ENCODE assay signal across 18 cellular contexts in genomic region chr11:47417712-47418111, GRCh38. TPM values are rescaled to one million over a fixed set of nuclear protein-coding genes. Genes with fewer than 3 reads are reported as not detected.
DNase-seq lines count a peak whose midpoint lies in the region; ATAC-seq, FAIRE-seq and TF ChIP-seq lines count a peak whose summit lies in the region.
"Had no signal": no experiment of that assay in that cellular context is flagged by ENCODE, and none has a peak within 500 bp of the region (broad histone marks: within the 10 kb centered on the region; RNA-seq: fewer than 3 reads in every experiment).

No MANE protein-coding gene starts in this region.

- no peak overlapping the region for H3K56ac ChIP-seq in IMR-90 (ENCODE audit: extremely low read depth, insufficient read depth, low read length)

- DNase-seq in GM12891 (ENCODE audit: insufficient read length, low spot score): no peak
- DNase-seq in IMR-90: no peak
- DNase-seq in effector memory CD8-positive, alpha-beta T cell: no peak
- no peak for DNase-seq in sigmoid colon
- no peak for DNase-seq in SK-N-SH
- DNase-seq in HEK293T (ENCODE audit: extremely low spot score): no peak
- no peak for DNase-seq in H4 (ENCODE audit: low spot score)
- DNase-seq in Peyer's patch: no peak
- DNase-seq: activated effector memory CD4-positive, alpha-beta T cell treated with Interleukin-2 at 50 U/mL for 16 hours; EL; NCI-H1092; NCI-H2107; NCI-H526; SJCRH30; T-helper 2 cell had no signal

- TF ChIP-seq RAD21 in IMR-90 (IDR thresholded peaks at IDR 0.05; ENCODE audit: low read length) (no peak), SK-N-SH (IDR thresholded peaks at IDR 0.05; ENCODE audit: low read length) (no peak)

- H3K4me3 ChIP-seq in IMR-90 (ENCODE audit: insufficient read depth, low read depth, low read length) (no peak overlapping the region), sigmoid colon (no peak overlapping the region), SK-N-SH (ENCODE audit: low read depth in 2 of 2, low read length in 1 of 2) (no peak overlapping the region), Peyer's patch (no peak overlapping the region)
- H3K4me3 ChIP-seq: SJCRH30 had no signal

- FAIRE-seq in GM12891 (lab: Jason Lieb, UNC): no peak

- peaks cover 9% of the 10 kb centered on the region in 2 donors for H3K4me1 Mint-ChIP-seq in effector memory CD8-positive, alpha-beta T cell (ENCODE audit: low read depth in 2 of 2)
- H3K4me1 Mint-ChIP-seq: B cell had no signal

- H2AK9ac ChIP-seq in IMR-90 (replicated peaks; ENCODE audit: low read depth, low read length, poor library complexity): no peak overlapping the region

- peaks cover 38% of the 10 kb centered on the region for H3F3A ChIP-seq in SK-N-SH (replicated peaks; ENCODE audit: insufficient read depth)

- H3K27ac Mint-ChIP-seq in effector memory CD8-positive, alpha-beta T cell: peak overlapping the region; percentile 33 to 67
- H3K27ac Mint-ChIP-seq: B cell had no signal

- in situ Hi-C loops in IMR-90 (cut with MboI; ENCODE audit: low sequenced_read_pairs): no loop called here

- H3K36me3 ChIP-seq in IMR-90 (ENCODE audit: control insufficient read depth, insufficient read depth, low read length) (peaks cover 72% of the 10 kb centered on the region), sigmoid colon (peaks cover 30 to 84% (median 53%) of the 10 kb centered on the region in 4 donors), SK-N-SH (replicated peaks in 1 of 2; ENCODE audit: control insufficient read depth in 1 of 2, insufficient read depth in 2 of 2, low read length in 1 of 2) (peaks cover 51 to 60% of the 10 kb centered on the region in 2 experiments), Peyer's patch (peaks cover 0 to 77% (median 0%) of the 10 kb centered on the region in 3 donors)

- TF ChIP-seq EP300 in sigmoid colon (IDR thresholded peaks at IDR 0.05) (no peak), SK-N-SH (IDR thresholded peaks at IDR 0.05; ENCODE audit: borderline replicate concordance in 1 of 2, low read depth in 1 of 2, low read length in 1 of 2) (no peak)

- peaks cover 30 to 67% of the 10 kb centered on the region in 2 experiments; a peak in 3 of 4 replicates for H3K79me1 ChIP-seq in IMR-90 (ENCODE audit: low read depth in 1 of 2, low read length in 2 of 2)

- H3K36me3 Mint-ChIP-seq in effector memory CD8-positive, alpha-beta T cell (ENCODE audit: insufficient read depth): peaks cover 69% of the 10 kb centered on the region

- peak overlapping the region; percentile 41 for H3K4ac ChIP-seq in IMR-90 (ENCODE audit: low read depth, low read length)

- no peak overlapping the region; the same call in 1 of the 2 replicates for H2BK20ac ChIP-seq in IMR-90 (ENCODE audit: low read depth, low read length)

- no peak overlapping the region for H2BK120ac ChIP-seq in IMR-90 (ENCODE audit: low read depth, low read length)

- CTCF ChIA-PET in IMR-90 (lab: Yijun Ruan, JAX) (no interaction called here), SK-N-SH (lab: Yijun Ruan, JAX) (interaction anchor here (0.8 to 1.3 kb wide), 2 partner anchors 9 to 43 kb away, joined by 3 to 4 read pairs; partner anchors contain the start of gene SLC39A13), HEK293T (lab: Yijun Ruan, JAX) (no interaction called here)

- H3K23ac ChIP-seq in IMR-90 (ENCODE audit: low read depth, low read length): no peak overlapping the region

- H2AFZ ChIP-seq in IMR-90 (replicated peaks; ENCODE audit: low read length, poor library complexity): no peak overlapping the region
- no peak overlapping the region for H2AFZ ChIP-seq in SK-N-SH (ENCODE audit: low read depth)

- TF ChIP-seq CTCF in IMR-90 (conservative IDR thresholded peaks at IDR 0.05; ENCODE audit: low read depth, low read length): no peak
- TF ChIP-seq CTCF in sigmoid colon (IDR thresholded peaks at IDR 0.05): no peak
- TF ChIP-seq CTCF in SK-N-SH (IDR thresholded peaks at IDR 0.05): no peak
- TF ChIP-seq CTCF in Peyer's patch (IDR thresholded peaks at IDR 0.05): no peak

- 90% methylated on average over 6 of the region's 6 CpGs; no CpG with 5 or more reads in 1 of the 2 experiments for WGBS in IMR-90 (ENCODE audit: extremely low coverage in 2 of 2, insufficient read length in 1 of 2), 2 experiments
- WGBS in sigmoid colon, 2 donors: 91 to 95% methylated on average over 6 of the region's 6 CpGs
- 100% methylated on average over 6 of the region's 6 CpGs for WGBS in SK-N-SH (ENCODE audit: low lambda C conversion rate)

- no peak overlapping the region for H3K4me3 Mint-ChIP-seq in effector memory CD8-positive, alpha-beta T cell
- H3K4me3 Mint-ChIP-seq: B cell had no signal

- peak overlapping the region; percentile 52 to 53; a peak in 2 of 4 replicates for H4K8ac ChIP-seq in IMR-90 (ENCODE audit: low read depth in 2 of 2, low read length in 2 of 2)

- ATAC-seq in IMR-90 (ENCODE audit: low read depth): no peak
- no peak for ATAC-seq in effector memory CD8-positive, alpha-beta T cell (replicated peaks)
- ATAC-seq: HCT116 had no signal

- peaks cover 7% of the 10 kb centered on the region; the same call in 1 of the 2 replicates for H4K20me1 ChIP-seq in IMR-90 (ENCODE audit: insufficient read depth, low read length)
- H4K20me1 ChIP-seq in SK-N-SH (ENCODE audit: insufficient read depth): no peaks in the 10 kb centered on the region

- H3K9me3 Mint-ChIP-seq in effector memory CD8-positive, alpha-beta T cell: no peaks in the 10 kb centered on the region

- no peak overlapping the region; the same call in 2 of the 3 replicates for H2BK15ac ChIP-seq in IMR-90 (ENCODE audit: low read depth, low read length)

- dilution Hi-C loops in IMR-90 (cut with HindIII; ENCODE audit: low sequenced_read_pairs, unreplicated experiment): no loop called here

- peak overlapping the region; percentile 14 for H2BK5ac ChIP-seq in IMR-90 (ENCODE audit: low read depth, low read length, poor library complexity, severe bottlenecking)

- 0 out of 2 replicates have a peak overlapping the region, but pooled peaks have one; percentile 27 for H4K5ac ChIP-seq in IMR-90 (ENCODE audit: low read depth, low read length)

- H3K9me2 ChIP-seq in SK-N-SH: no peaks in the 10 kb centered on the region

- no peaks in the 10 kb centered on the region for H3K27me3 Mint-ChIP-seq in effector memory CD8-positive, alpha-beta T cell
- H3K27me3 Mint-ChIP-seq: B cell had no signal

- TF ChIP-seq POLR2A in GM12891 (IDR thresholded peaks at IDR 0.05; ENCODE audit: low read depth, low read length) (peak; percentile 47; the same call in 1 of the 2 replicates), IMR-90 (IDR thresholded peaks at IDR 0.05; ENCODE audit: low read depth, low read length) (no peak), sigmoid colon (IDR thresholded peaks at IDR 0.05) (no peak), Peyer's patch (IDR thresholded peaks at IDR 0.05) (no peak)

- H3K9me1 ChIP-seq in IMR-90 (ENCODE audit: insufficient read depth, low read length): peaks cover 6% of the 10 kb centered on the region; the same call in 1 of the 2 replicates

- H3K79me2 ChIP-seq in SK-N-SH (ENCODE audit: insufficient read depth): peaks cover 8% of the 10 kb centered on the region; the same call in 1 of the 2 replicates

- intact Hi-C loops in IMR-90 (cut with micrococcal nuclease) (no loop called here), sigmoid colon (cut with DNase I) (no loop called here)

- H3K18ac ChIP-seq in IMR-90 (ENCODE audit: low read depth, low read length): no peak overlapping the region

- H3K4me2 ChIP-seq in IMR-90 (ENCODE audit: low read depth, low read length) (no peak overlapping the region), SK-N-SH (no peak overlapping the region)
- H3K4me2 ChIP-seq: KMS-11 had no signal

- H3K27me3 ChIP-seq in IMR-90 (ENCODE audit: control insufficient read depth, insufficient read depth, low read length) (no peaks in the 10 kb centered on the region), sigmoid colon (no peaks in the 10 kb centered on the region), SK-N-SH (ENCODE audit: insufficient read depth) (no peaks in the 10 kb centered on the region), Peyer's patch (no peaks in the 10 kb centered on the region)
- H3K27me3 ChIP-seq: SJCRH30 had no signal

- no TSS peak for BruUV-seq in IMR-90 (replicated peaks; lab: Mats Ljungman, UMichigan)

- peak overlapping the region; percentile 20; the same call in 1 of the 2 replicates for H2AK5ac ChIP-seq in IMR-90 (ENCODE audit: low read depth, low read length)

- H3K4me1 ChIP-seq in IMR-90 (ENCODE audit: control insufficient read depth, insufficient read depth, low read length): peaks cover 40% of the 10 kb centered on the region
- H3K4me1 ChIP-seq in sigmoid colon: peaks cover 0 to 40% (median 36%) of the 10 kb centered on the region in 4 donors
- peaks cover 4 to 15% of the 10 kb centered on the region in 2 experiments; a peak in 3 of 4 replicates for H3K4me1 ChIP-seq in SK-N-SH (ENCODE audit: control insufficient read depth in 1 of 2, insufficient read depth in 2 of 2, low read depth in 1 of 2, low read length in 1 of 2)
- peaks cover 0 to 14% (median 0%) of the 10 kb centered on the region in 4 donors for H3K4me1 ChIP-seq in Peyer's patch

- peak overlapping the region; percentile 87 for H3K27ac ChIP-seq in IMR-90 (ENCODE audit: insufficient read depth, low read length)
- peak overlapping the region; percentile 84 to 93 (median 90) for H3K27ac ChIP-seq in sigmoid colon
- 0 out of 4 replicates have a peak overlapping the region, but pooled peaks of 1 of the 2 experiments have one; percentile 83 for H3K27ac ChIP-seq in SK-N-SH (ENCODE audit: low read depth in 2 of 2, low read length in 1 of 2)
- no peak overlapping the region for H3K27ac ChIP-seq in Peyer's patch
- H3K27ac ChIP-seq: KMS-11, SJCRH30 had no signal

- H3K9ac ChIP-seq in IMR-90 (ENCODE audit: low read depth, low read length) (no peak overlapping the region; the same call in 1 of the 2 replicates), SK-N-SH (no peak overlapping the region)
- H3K9ac ChIP-seq: KMS-11 had no signal

- POLR2A ChIA-PET in IMR-90 (lab: Charles Lee; ENCODE audit: unreplicated experiment): no interaction called here
- POLR2A ChIA-PET in SK-N-SH (lab: Yijun Ruan, JAX): interaction anchor here (0.7 to 2.0 kb wide), 2 partner anchors 9 to 253 kb away, joined by 3 to 8 read pairs; partner anchors contain the start of gene PSMC3
- POLR2A ChIA-PET in HEK293T (lab: Yijun Ruan, JAX): interaction anchor here (1.2 kb wide), 1 partner anchor 8 kb away, joined by 4 read pairs; the partner anchor contains the start of gene PSMC3

- no peak overlapping the region for H3K14ac ChIP-seq in IMR-90 (replicated peaks; ENCODE audit: low read depth, low read length)

- H4K91ac ChIP-seq in IMR-90 (ENCODE audit: insufficient read depth, low read depth, low read length): peak overlapping the region; percentile 6; the same call in 1 of the 2 replicates

- H3K9me3 ChIP-seq in IMR-90 (ENCODE audit: control insufficient read depth, insufficient read depth, low read length): no peaks in the 10 kb centered on the region
- no peaks in the 10 kb centered on the region for H3K9me3 ChIP-seq in sigmoid colon
- H3K9me3 ChIP-seq in SK-N-SH: no peaks in the 10 kb centered on the region
- no peaks in the 10 kb centered on the region for H3K9me3 ChIP-seq in Peyer's patch
- H3K9me3 ChIP-seq: SJCRH30 had no signal

RNA-seq across cellular contexts. Expression of gene PSMC3, which starts 8.5 kb away (rescaled TPM):
- polyA plus RNA-seq in GM12891 (2012; ENCODE audit: low read depth, missing spikeins): 137 TPM
- total RNA-seq in IMR-90 (2012; rRNA removed) (238 and 484 TPM in 2 replicates), sigmoid colon (100 to 1,000 TPM; 104 to 202 (median 178) TPM), Peyer's patch (100 to 1,000 TPM in 1 of 4 donors, 10 to 100 TPM in 3; 47.6 to 121 (median 70.9) TPM)
- polyA plus RNA-seq in IMR-90 (2012; rRNA removed) (253 TPM in 2 replicates), sigmoid colon (100 to 1,000 TPM; 117 to 151 (median 121) TPM), SK-N-SH (2012; rRNA removed) (184 and 191 TPM in 2 replicates)
- 146 and 163 TPM in 2 replicates for polyA plus RNA-seq in IMR-90 (2012; cell fraction: cytosol; rRNA removed)
- polyA plus RNA-seq in IMR-90 (2012; cell fraction: nucleus; rRNA removed; ENCODE audit: low replicate concordance): 79.5 and 128 TPM in 2 replicates
- 204 and 247 TPM in 2 replicates for polyA plus RNA-seq in SK-N-SH (2012; cell fraction: cytosol; rRNA removed)
- polyA plus RNA-seq in SK-N-SH (2012; cell fraction: nucleus; rRNA removed): 98.8 and 147 TPM in 2 replicates
- total RNA-seq in H4 (2014; rRNA removed; shearing (Covaris generic)): 195 and 221 TPM in 2 replicates

RNA-seq across cellular contexts. Expression of gene SLC39A13, which starts 9.3 kb away (rescaled TPM):
- 9.2 TPM for polyA plus RNA-seq in GM12891 (2012; ENCODE audit: low read depth, missing spikeins)
- total RNA-seq in IMR-90 (2012; rRNA removed): 29.2 and 32.4 TPM in 2 replicates
- 144 and 164 TPM in 2 replicates for polyA plus RNA-seq in IMR-90 (2012; rRNA removed)
- 96.1 and 190 TPM in 2 replicates for polyA plus RNA-seq in IMR-90 (2012; cell fraction: cytosol; rRNA removed)
- 451 and 1,131 TPM in 2 replicates for polyA plus RNA-seq in IMR-90 (2012; cell fraction: nucleus; rRNA removed; ENCODE audit: low replicate concordance)
- total RNA-seq in sigmoid colon: 10 to 100 TPM; 38.2 to 87.5 (median 54.0) TPM
- polyA plus RNA-seq in sigmoid colon: 10 to 100 TPM in 2 of 3 donors, 1 to 10 TPM in 1; 4.6 to 29.8 (median 13.2) TPM
- 65.5 and 70.7 TPM in 2 replicates for polyA plus RNA-seq in SK-N-SH (2012; rRNA removed)
- 25.2 and 42.6 TPM in 2 replicates for polyA plus RNA-seq in SK-N-SH (2012; cell fraction: cytosol; rRNA removed)
- polyA plus RNA-seq in SK-N-SH (2012; cell fraction: nucleus; rRNA removed): 288 and 306 TPM in 2 replicates
- total RNA-seq in H4 (2014; rRNA removed; shearing (Covaris generic)): 8.5 and 9.1 TPM in 2 replicates
- 10 to 100 TPM; 19.8 to 56.6 (median 39.6) TPM for total RNA-seq in Peyer's patch

RNA-seq across cellular contexts. Expression of gene RAPSN, which starts 31.2 kb away (rescaled TPM):
- not detected for polyA plus RNA-seq in GM12891 (2012; ENCODE audit: low read depth, missing spikeins)
- total RNA-seq in IMR-90 (2012; rRNA removed) (not detected in 2 replicates), sigmoid colon (under 1 TPM in 3 of 4 donors, not detected in 1; 0.27 to 0.55 (median 0.36) TPM), Peyer's patch (under 1 TPM in 2 of 4 donors, not detected in 2; 0.54 to 0.76 TPM)
- polyA plus RNA-seq in IMR-90 (2012; rRNA removed) (0.03 and 0.09 TPM in 2 replicates), sigmoid colon (under 1 TPM in 1 of 3 donors, not detected in 2; 0.61 TPM), SK-N-SH (2012; rRNA removed) (0.07 and 0.23 TPM in 2 replicates)
- polyA plus RNA-seq in IMR-90 (2012; cell fraction: cytosol; rRNA removed): 0.03 and 0.08 TPM in 2 replicates
- 0.19 and 0.51 TPM in 2 replicates for polyA plus RNA-seq in IMR-90 (2012; cell fraction: nucleus; rRNA removed; ENCODE audit: low replicate concordance)
- polyA plus RNA-seq in SK-N-SH (2012; cell fraction: cytosol; rRNA removed): 0.01 and 0.05 TPM in 2 replicates
- polyA plus RNA-seq in SK-N-SH (2012; cell fraction: nucleus; rRNA removed): 0.50 and 0.52 TPM in 2 replicates
- not detected in 2 replicates for total RNA-seq in H4 (2014; rRNA removed; shearing (Covaris generic))

RNA-seq across cellular contexts. Expression of gene SPI1, which starts 39.4 kb away (rescaled TPM):
- polyA plus RNA-seq in GM12891 (2012; ENCODE audit: low read depth, missing spikeins): 11.8 TPM
- total RNA-seq in IMR-90 (2012; rRNA removed) (not detected in 2 replicates), sigmoid colon (10 to 100 TPM; 10.5 to 19.7 (median 18.8) TPM), Peyer's patch (10 to 100 TPM in 1 of 4 donors, 1 to 10 TPM in 3; 2.6 to 27.2 (median 7.8) TPM)
- polyA plus RNA-seq in IMR-90 (2012; rRNA removed) (not detected in 2 replicates), sigmoid colon (10 to 100 TPM; 21.6 to 29.8 (median 27.1) TPM), SK-N-SH (2012; rRNA removed) (0.19 TPM in 1 of 2 replicates, not detected in the other)
- 0.03 TPM in 1 of 2 replicates, not detected in the other for polyA plus RNA-seq in IMR-90 (2012; cell fraction: cytosol; rRNA removed)
- polyA plus RNA-seq in IMR-90 (2012; cell fraction: nucleus; rRNA removed; ENCODE audit: low replicate concordance): not detected in 2 replicates
- polyA plus RNA-seq in SK-N-SH (2012; cell fraction: cytosol; rRNA removed): 0.08 and 0.09 TPM in 2 replicates
- 0.06 and 0.31 TPM in 2 replicates for polyA plus RNA-seq in SK-N-SH (2012; cell fraction: nucleus; rRNA removed)
- total RNA-seq in H4 (2014; rRNA removed; shearing (Covaris generic)): not detected in 2 replicates
- total RNA-seq: SJCRH30 had no signal

Comparison
In these comparisons a context has a peak if more than half of its experiments do, and no peak if none do; other contexts are left out.
1. H3K27ac ChIP-seq: peak in IMR-90 (single experiment) and sigmoid colon (4 of 4); none in Peyer's patch (0 of 4).